ENCODE assay signal across 8 cellular contexts in the genomic region with DNA sequence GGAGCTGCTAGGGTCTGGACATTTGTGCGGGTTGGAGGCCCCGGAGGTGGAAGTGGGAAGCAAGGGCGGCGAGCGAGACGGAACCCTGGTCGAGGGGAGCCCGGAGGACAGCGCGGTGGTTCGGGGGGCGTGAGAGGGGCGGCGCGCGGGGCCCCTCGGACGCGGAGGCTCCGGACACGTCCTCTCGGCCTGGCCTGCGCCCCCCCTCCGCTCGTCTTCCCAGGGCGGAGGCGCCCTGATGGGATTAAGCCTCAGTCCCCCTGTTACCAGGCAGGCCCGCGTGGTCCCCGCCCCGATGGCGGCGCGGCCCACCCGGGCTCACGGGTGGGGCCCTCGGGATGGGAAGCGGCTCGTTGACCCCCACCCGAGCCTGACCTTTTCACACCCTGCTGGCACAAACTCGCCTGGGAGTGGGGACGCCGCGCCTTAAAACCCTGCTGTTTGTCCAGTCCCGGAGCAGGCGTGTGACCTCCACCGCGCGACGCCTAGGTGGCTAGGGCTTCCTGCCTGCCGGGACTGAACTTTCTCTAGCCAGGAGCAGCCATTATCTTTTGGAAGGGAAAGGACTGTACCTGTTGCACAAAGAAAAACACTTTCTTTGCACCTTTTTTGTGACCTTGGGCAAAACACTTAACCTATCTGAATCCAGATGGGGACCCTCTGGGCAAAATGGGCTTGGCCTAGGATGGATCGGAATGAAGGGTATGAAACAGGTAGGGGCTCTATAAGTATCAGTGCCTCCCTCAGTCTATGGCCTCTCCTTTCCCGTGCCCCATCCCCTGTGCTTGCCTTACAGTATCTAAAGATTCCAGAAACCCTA. TPM values are rescaled to one million over a fixed set of nuclear protein-coding genes. Genes with fewer than 3 reads are reported as not detected.
DNase-seq lines count a peak whose midpoint lies in the region; ATAC-seq and TF ChIP-seq lines count a peak whose summit lies in the region.

No MANE protein-coding gene starts in this region.

- H3K9me3 Mint-ChIP-seq in activated naive CD8-positive, alpha-beta T cell treated with anti-CD3 and anti-CD28 coated beads, Interleukin-2, amount 50 U/mL, for 24 hours: no peaks in the 10 kb centered on the region

- no peaks in the 10 kb centered on the region for H4K20me1 ChIP-seq in smooth muscle cell (ENCODE audit: low read depth)

- H3K27ac ChIP-seq in HUES48 (ENCODE audit: low read depth, low read length) (peak overlapping the region; percentile 78), iPS-18a (ENCODE audit: low read length) (peak overlapping the region; percentile 24), smooth muscle cell (ENCODE audit: low read depth) (peak overlapping the region; percentile 8)

- H3K4me2 ChIP-seq in smooth muscle cell: peak overlapping the region; percentile 84

- no peak for DNase-seq in activated naive CD8-positive, alpha-beta T cell treated with anti-CD3 and anti-CD28 coated beads, Interleukin-2, amount 50 U/mL, for 24 hours
- DNase-seq in smooth muscle cell (lab: John Stamatoyannopoulos, UW; ENCODE audit: unreplicated experiment): no peak
- DNase-seq in cortex of kidney (lab: John Stamatoyannopoulos, UW): no peak
- DNase-seq in NCI-H187 (lab: John Stamatoyannopoulos, UW): no peak

- H3K36me3 ChIP-seq in HUES48 (ENCODE audit: control insufficient read depth, insufficient read depth, low read length) (no peaks in the 10 kb centered on the region), iPS-18a (ENCODE audit: control insufficient read depth, low read depth, low read length) (no peaks in the 10 kb centered on the region), smooth muscle cell (ENCODE audit: low read depth) (no peaks in the 10 kb centered on the region)

- no peaks in the 10 kb centered on the region for H3K36me3 Mint-ChIP-seq in activated naive CD8-positive, alpha-beta T cell treated with anti-CD3 and anti-CD28 coated beads, Interleukin-2, amount 50 U/mL, for 24 hours (ENCODE audit: low read depth)

- H3K4me3 ChIP-seq in HUES48 (ENCODE audit: low read depth, low read length) (peak overlapping the region; percentile 83), iPS-18a (ENCODE audit: low read length) (peak overlapping the region; percentile 82), smooth muscle cell (peak overlapping the region; percentile 61)

- peaks cover 52% of the 10 kb centered on the region for H3K27me3 Mint-ChIP-seq in activated naive CD8-positive, alpha-beta T cell treated with anti-CD3 and anti-CD28 coated beads, Interleukin-2, amount 50 U/mL, for 24 hours

- H3K4me1 ChIP-seq in HUES48 (ENCODE audit: control insufficient read depth, insufficient read depth, low read length) (peaks cover 21% of the 10 kb centered on the region), iPS-18a (ENCODE audit: control insufficient read depth, low read depth, low read length) (peaks cover 18% of the 10 kb centered on the region), smooth muscle cell (ENCODE audit: low read depth) (peaks cover 16% of the 10 kb centered on the region)

- no peak overlapping the region for H3K27ac Mint-ChIP-seq in activated naive CD8-positive, alpha-beta T cell treated with anti-CD3 and anti-CD28 coated beads, Interleukin-2, amount 50 U/mL, for 24 hours

- WGBS in smooth muscle cell (ENCODE audit: low lambda C conversion rate): 2% methylated on average over 29 of the region's 53 CpGs

- H3K9me3 ChIP-seq in HUES48 (ENCODE audit: control insufficient read depth, insufficient read depth, low read length) (no peaks in the 10 kb centered on the region), iPS-18a (ENCODE audit: control insufficient read depth, low read depth, low read length) (no peaks in the 10 kb centered on the region), smooth muscle cell (replicated peaks; ENCODE audit: low read depth) (no peaks in the 10 kb centered on the region)

- H3F3A ChIP-seq in smooth muscle cell (ENCODE audit: low read depth): peaks cover 4% of the 10 kb centered on the region

- no peaks in the 10 kb centered on the region for H3K27me3 ChIP-seq in HUES48 (ENCODE audit: control insufficient read depth, insufficient read depth, low read length)
- peaks cover 8% of the 10 kb centered on the region for H3K27me3 ChIP-seq in iPS-18a (ENCODE audit: control insufficient read depth, insufficient read depth, low read length)
- no peaks in the 10 kb centered on the region for H3K27me3 ChIP-seq in smooth muscle cell (ENCODE audit: low read depth)

- H2AFZ ChIP-seq in smooth muscle cell (ENCODE audit: low read depth): peak overlapping the region; percentile 99

- no peak for ATAC-seq in activated naive CD8-positive, alpha-beta T cell treated with anti-CD3 and anti-CD28 coated beads, Interleukin-2, amount 50 U/mL, for 24 hours
- no peak for ATAC-seq in HG02759 (IDR thresholded peaks at IDR 0.05; ENCODE audit: unreplicated experiment)
- ATAC-seq in HG03039 (IDR thresholded peaks at IDR 0.05; ENCODE audit: unreplicated experiment): no peak

- H3K4me3 Mint-ChIP-seq in activated naive CD8-positive, alpha-beta T cell treated with anti-CD3 and anti-CD28 coated beads, Interleukin-2, amount 50 U/mL, for 24 hours: peak overlapping the region; percentile 38

- H3K79me2 ChIP-seq in smooth muscle cell (ENCODE audit: low read depth): peaks cover 16% of the 10 kb centered on the region

- H3K9ac ChIP-seq in HUES48 (ENCODE audit: low read depth, low read length) (peak overlapping the region; percentile 81), iPS-18a (ENCODE audit: low read length) (peak overlapping the region; percentile 86), smooth muscle cell (ENCODE audit: low read depth) (peak overlapping the region; percentile 82)

- no peak for TF ChIP-seq CTCF in smooth muscle cell (IDR thresholded peaks at IDR 0.05; ENCODE audit: borderline replicate concordance, insufficient read depth, poor library complexity, severe bottlenecking)

- H3K4me1 Mint-ChIP-seq in activated naive CD8-positive, alpha-beta T cell treated with anti-CD3 and anti-CD28 coated beads, Interleukin-2, amount 50 U/mL, for 24 hours: peaks cover 14% of the 10 kb centered on the region

RNA-seq across cellular contexts. Expression of gene KIAA1671, which starts 1.0 kb away (rescaled TPM):
- 4.8 and 7.6 TPM in 2 replicates for total RNA-seq in smooth muscle cell
- polyA plus RNA-seq in smooth muscle cell: 1.7 and 3.4 TPM in 2 replicates

RNA-seq across cellular contexts. Expression of gene LHFPL7, which starts 7.0 kb away (rescaled TPM):
- not detected in 2 replicates for total RNA-seq in smooth muscle cell
- polyA plus RNA-seq in smooth muscle cell: not detected in 2 replicates

Comparison
In these comparisons a context has a peak if more than half of its experiments do, and no peak if none do; other contexts are left out.
1. H3K27ac ChIP-seq: peak in every context shown above with its lines; median percentile 78 in HUES48; 24 in iPS-18a; 8 in smooth muscle cell.